ENCODE assay signal across 8 cellular contexts in the genomic region with DNA sequence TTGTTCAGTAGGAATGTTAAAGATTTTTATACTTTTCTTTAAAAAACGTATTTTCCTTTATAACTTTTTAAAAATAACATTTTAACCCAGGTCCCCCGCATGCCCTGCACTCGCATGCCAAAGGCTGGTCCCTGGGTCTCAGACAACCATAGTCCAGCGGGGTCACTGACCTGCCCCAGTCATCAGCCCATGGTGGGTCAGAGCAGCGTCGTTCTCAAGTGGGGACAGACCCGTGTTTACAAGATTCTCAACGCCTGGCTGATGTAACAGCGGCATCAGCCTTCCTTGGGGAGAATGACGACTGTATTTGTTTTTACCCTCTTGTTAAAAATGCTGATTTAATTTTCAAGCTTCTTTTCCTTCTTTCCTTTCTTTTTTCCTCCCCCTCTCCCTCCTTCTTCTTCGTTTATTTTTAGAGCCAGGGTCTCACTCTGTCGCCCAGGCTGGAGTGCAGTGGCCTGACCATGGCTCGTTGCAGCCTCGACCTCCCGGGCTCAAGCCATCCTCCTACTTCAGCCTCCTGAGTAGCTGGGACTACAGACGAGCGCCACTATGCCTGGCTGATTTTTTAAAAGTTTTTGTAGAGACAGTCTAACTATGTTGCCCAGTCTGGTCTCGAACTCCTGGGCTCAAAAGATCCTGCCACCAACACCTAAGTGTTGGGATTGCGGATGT. TPM values are rescaled to one million over a fixed set of nuclear protein-coding genes. Genes with fewer than 3 reads are reported as not detected.
A peak's percentile ranks its signal among the peaks of the same experiment; 100 is the strongest.
DNase-seq lines count a peak whose midpoint lies in the region; ATAC-seq and TF ChIP-seq lines count a peak whose summit lies in the region.

No MANE protein-coding gene starts in this region.

- no peak for TF ChIP-seq CTCF in HCT116 (IDR thresholded peaks at IDR 0.05 in 2 of 3, conservative IDR thresholded peaks at IDR 0.05 in 1 of 3; ENCODE audit: borderline replicate concordance in 1 of 3, insufficient read depth in 1 of 3, low read depth in 2 of 3, low read length in 2 of 3)
- TF ChIP-seq CTCF in WTC11 (IDR thresholded peaks at IDR 0.05) = no peak
- TF ChIP-seq CTCF in smooth muscle cell (IDR thresholded peaks at IDR 0.05; ENCODE audit: borderline replicate concordance, insufficient read depth, poor library complexity, severe bottlenecking) = no peak

- H3K79me2 ChIP-seq in HCT116 (ENCODE audit: insufficient read depth, low read length) (no peaks in the 10 kb centered on the region), smooth muscle cell (ENCODE audit: low read depth) (no peaks in the 10 kb centered on the region)

- H2AFZ ChIP-seq in HCT116 (ENCODE audit: low read depth, low read length, poor library complexity, severe bottlenecking) (peak overlapping the region; percentile 75), smooth muscle cell (ENCODE audit: low read depth) (peak overlapping the region; percentile 99)

- WGBS in smooth muscle cell (ENCODE audit: low lambda C conversion rate) = 64% methylated on average over 19 of the region's 19 CpGs

- no peaks in the 10 kb centered on the region for H3K9me3 ChIP-seq in HCT116 (ENCODE audit: control insufficient read depth in 1 of 2, insufficient read depth in 1 of 2, low read depth in 1 of 2, low read length in 2 of 2)
- H3K9me3 ChIP-seq in iPS-15b (ENCODE audit: control insufficient read depth, insufficient read depth, low read length) = no peaks in the 10 kb centered on the region
- no peaks in the 10 kb centered on the region for H3K9me3 ChIP-seq in smooth muscle cell (replicated peaks; ENCODE audit: low read depth)

- H3K9ac ChIP-seq in HCT116 (ENCODE audit: low read length) = peak overlapping the region; percentile 44
- no peak overlapping the region for H3K9ac ChIP-seq in iPS-15b (ENCODE audit: low read depth, low read length)
- peak overlapping the region; percentile 86 for H3K9ac ChIP-seq in smooth muscle cell (ENCODE audit: low read depth)

- H3F3A ChIP-seq in smooth muscle cell (ENCODE audit: low read depth) = no peaks in the 10 kb centered on the region

- no peak for TF ChIP-seq POLR2A in HCT116 (IDR thresholded peaks at IDR 0.05; ENCODE audit: borderline replicate concordance, extremely low read depth, insufficient read depth, insufficient read length)

- H3K27me3 ChIP-seq in HCT116 (ENCODE audit: insufficient read depth, low read length) (no peaks in the 10 kb centered on the region), iPS-15b (ENCODE audit: control insufficient read depth, insufficient read depth, low read length) (peaks cover 45% of the 10 kb centered on the region), smooth muscle cell (ENCODE audit: low read depth) (no peaks in the 10 kb centered on the region)

- peaks cover 62% of the 10 kb centered on the region for H3K27me3 Mint-ChIP-seq in WTC11 (ENCODE audit: low read depth)

- H3K4me2 ChIP-seq in HCT116 (ENCODE audit: low read length) (peak overlapping the region; percentile 100), smooth muscle cell (peak overlapping the region; percentile 95)

- H3K27ac Mint-ChIP-seq in WTC11 = no peak overlapping the region

- H4K20me1 ChIP-seq in HCT116 (ENCODE audit: insufficient read depth) (no peaks in the 10 kb centered on the region), smooth muscle cell (ENCODE audit: low read depth) (no peaks in the 10 kb centered on the region)

- BruUV-seq in HCT116 (replicated peaks; lab: Mats Ljungman, UMichigan) = no TSS peak

- no peak; the same call in 1 of the 2 replicates for ATAC-seq in HCT116
- no peak for ATAC-seq in WTC11
- no peak for ATAC-seq in GM18861 (IDR thresholded peaks at IDR 0.05; ENCODE audit: unreplicated experiment)
- ATAC-seq in HG02571 (IDR thresholded peaks at IDR 0.05; ENCODE audit: unreplicated experiment) = no peak
- ATAC-seq in HG03175 (IDR thresholded peaks at IDR 0.05; ENCODE audit: unreplicated experiment) = no peak
- ATAC-seq in HG02610 (IDR thresholded peaks at IDR 0.05; ENCODE audit: unreplicated experiment) = no peak

- POLR2A ChIA-PET in HCT116 (lab: Charles Lee) = no interaction called here
- POLR2A ChIA-PET in WTC11 (lab: Charles Lee) = no interaction called here

- no peaks in the 10 kb centered on the region for H3K9me2 ChIP-seq in HCT116 (ENCODE audit: insufficient read depth)

- no peak for DNase-seq in HCT116 (ENCODE audit: low read depth, low spot score)
- DNase-seq in WTC11 (ENCODE audit: low spot score) = no peak
- no peak for DNase-seq in smooth muscle cell (lab: John Stamatoyannopoulos, UW; ENCODE audit: unreplicated experiment)

- H3K27ac ChIP-seq in HCT116 (ENCODE audit: low read depth, low read length) (no peak overlapping the region), smooth muscle cell (ENCODE audit: low read depth) (peak overlapping the region; percentile 70)

- H3K36me3 ChIP-seq in HCT116 (ENCODE audit: control insufficient read depth in 1 of 2, insufficient read depth in 2 of 2, low read length in 2 of 2) = no peaks in the 10 kb centered on the region
- no peaks in the 10 kb centered on the region for H3K36me3 ChIP-seq in iPS-15b (ENCODE audit: control insufficient read depth, insufficient read depth, low read length)
- no peaks in the 10 kb centered on the region for H3K36me3 ChIP-seq in smooth muscle cell (ENCODE audit: low read depth)

- 0 out of 2 replicates have a peak, but pooled peaks cover 3% of the 10 kb centered on the region for H3K4me1 Mint-ChIP-seq in WTC11

- H3K4me3 ChIP-seq in HCT116 (replicated peaks in 1 of 2; ENCODE audit: low read depth in 1 of 2, low read length in 2 of 2) = peak overlapping the region; percentile 51 to 71
- H3K4me3 ChIP-seq in iPS-15b (ENCODE audit: low read depth, low read length) = peak overlapping the region; percentile 65
- H3K4me3 ChIP-seq in smooth muscle cell = peak overlapping the region; percentile 81

- intact Hi-C loops in HCT116 (cut with micrococcal nuclease) = no loop called here

- CTCF ChIA-PET in HCT116 (lab: Charles Lee) = interaction anchor here (1.0 kb wide), 1 partner anchor 8 kb away, joined by 4 read pairs; no protein-coding TSS in a partner anchor
- CTCF ChIA-PET in WTC11 (lab: Charles Lee) = interaction anchor here (0.6 to 2.1 kb wide), 7 partner anchors 8 to 35 kb away, joined by 3 to 14 read pairs (median 3); no protein-coding TSS in a partner anchor

- H3K4me1 ChIP-seq in HCT116 (ENCODE audit: control insufficient read depth in 1 of 2, insufficient read depth in 2 of 2, low read length in 2 of 2) = peaks cover 0 to 15% of the 10 kb centered on the region in 2 experiments; a peak in 3 of 4 replicates
- no peaks in the 10 kb centered on the region for H3K4me1 ChIP-seq in iPS-15b (ENCODE audit: control insufficient read depth, insufficient read depth, low read length)
- H3K4me1 ChIP-seq in smooth muscle cell (ENCODE audit: low read depth) = no peaks in the 10 kb centered on the region

- no peaks in the 10 kb centered on the region for H3K9me3 Mint-ChIP-seq in WTC11

- TF ChIP-seq RAD21 in HCT116 (IDR thresholded peaks at IDR 0.05; ENCODE audit: low read depth) = no peak

- H3K4me3 Mint-ChIP-seq in WTC11 = peak overlapping the region; percentile 55

- H3K36me3 Mint-ChIP-seq in WTC11 = no peaks in the 10 kb centered on the region

- RAD21 ChIA-PET in HCT116 (lab: Charles Lee; ENCODE audit: low non-redundant PET in 1 of 2, low total read pairs in 2 of 2, uncharacterized antibody in 2 of 2, unreplicated experiment in 2 of 2) = no interaction called here

TF ChIP-seq in HCT116, 20 proteins besides CTCF, POLR2A, EP300 and RAD21 (continues in another document):
- TF ChIP-seq TCF7L2 (IDR thresholded peaks at IDR 0.05; ENCODE audit: borderline replicate concordance, extremely low read depth, insufficient read depth, insufficient read length) = no peak
- TF ChIP-seq EZH2 (IDR thresholded peaks at IDR 0.05) = no peak
- TF ChIP-seq EGR1 (IDR thresholded peaks at IDR 0.05; ENCODE audit: low read depth) = no peak
- no peak for TF ChIP-seq POLR2AphosphoS5 (IDR thresholded peaks at IDR 0.05; ENCODE audit: low read depth, low read length)
- TF ChIP-seq, protein P1, sequence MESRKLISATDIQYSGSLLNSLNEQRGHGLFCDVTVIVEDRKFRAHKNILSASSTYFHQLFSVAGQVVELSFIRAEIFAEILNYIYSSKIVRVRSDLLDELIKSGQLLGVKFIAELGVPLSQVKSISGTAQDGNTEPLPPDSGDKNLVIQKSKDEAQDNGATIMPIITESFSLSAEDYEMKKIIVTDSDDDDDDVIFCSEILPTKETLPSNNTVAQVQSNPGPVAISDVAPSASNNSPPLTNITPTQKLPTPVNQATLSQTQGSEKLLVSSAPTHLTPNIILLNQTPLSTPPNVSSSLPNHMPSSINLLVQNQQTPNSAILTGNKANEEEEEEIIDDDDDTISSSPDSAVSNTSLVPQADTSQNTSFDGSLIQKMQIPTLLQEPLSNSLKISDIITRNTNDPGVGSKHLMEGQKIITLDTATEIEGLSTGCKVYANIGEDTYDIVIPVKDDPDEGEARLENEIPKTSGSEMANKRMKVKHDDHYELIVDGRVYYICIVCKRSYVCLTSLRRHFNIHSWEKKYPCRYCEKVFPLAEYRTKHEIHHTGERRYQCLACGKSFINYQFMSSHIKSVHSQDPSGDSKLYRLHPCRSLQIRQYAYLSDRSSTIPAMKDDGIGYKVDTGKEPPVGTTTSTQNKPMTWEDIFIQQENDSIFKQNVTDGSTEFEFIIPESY (IDR thresholded peaks at IDR 0.05; ENCODE audit: extremely low read depth, insufficient replicate concordance, low read length) = no peak

TF ChIP-seq in WTC11, 78 proteins besides CTCF, POLR2A, EP300 and RAD21 (continues in another document):
- TF ChIP-seq GTF2I (CRISPR knock-in tag; conservative IDR thresholded peaks at IDR 0.05) = no peak
- TF ChIP-seq ETV6 (CRISPR knock-in tag; IDR thresholded peaks at IDR 0.05) = no peak
- TF ChIP-seq NR1H2 (CRISPR knock-in tag; IDR thresholded peaks at IDR 0.05) = no peak
- peak; percentile 93 for TF ChIP-seq ZNF121 (CRISPR knock-in tag; IDR thresholded peaks at IDR 0.05)

RNA-seq across cellular contexts. Expression of a gene that starts 1.0 kb away (rescaled TPM):
- total RNA-seq in HCT116 (2021; ENCODE audit: unreplicated experiment) = 0.52 TPM
- polyA plus RNA-seq in HCT116 (2012) = 0.27 and 0.70 TPM in 2 replicates
- total RNA-seq in WTC11 (2021) = 5.4 to 6.8 TPM (median 6.1 TPM) in 3 replicates
- 6.4 and 7.7 TPM in 2 replicates for total RNA-seq in smooth muscle cell
- polyA plus RNA-seq in smooth muscle cell = 19.2 and 25.1 TPM in 2 replicates
